ENCODE assay signal across 12 cellular contexts in genomic region chr15:101275018-101275417, GRCh38. TPM values are rescaled to one million over a fixed set of nuclear protein-coding genes. Genes with fewer than 3 reads are reported as not detected.
A peak's percentile ranks its signal among the peaks of the same experiment; 100 is the strongest.
DNase-seq lines count a peak whose midpoint lies in the region; ATAC-seq and TF ChIP-seq lines count a peak whose summit lies in the region.
"Had no signal": no experiment of that assay in that cellular context is flagged by ENCODE, and none has a peak within 500 bp of the region (broad histone marks: within the 10 kb centered on the region; RNA-seq: fewer than 3 reads in every experiment).

No MANE protein-coding gene starts in this region.

- H3K4ac ChIP-seq in H9 (ENCODE audit: low read depth, low read length), result no peak overlapping the region

- no peak overlapping the region for H3K9ac ChIP-seq in H9 (ENCODE audit: extremely low read depth, insufficient read length, low read length)

- H3K4me3 Mint-ChIP-seq in stimulated activated naive CD8-positive, alpha-beta T cell treated with anti-CD3 and anti-CD28 coated beads, Interleukin-15, Interleukin-2, amounts not matched to agents 100 ng/mL and 50 ng/mL, for 24 hours, result peak overlapping the region; percentile 59
- H3K4me3 Mint-ChIP-seq in T-helper 2 cell treated with Interferon-gamma antibody and Interleukin-4, amounts not matched to agents 5 μg/mL and 100 μg/mL, for 36 hours, result peak overlapping the region; percentile 97
- no peak overlapping the region for H3K4me3 Mint-ChIP-seq in H9

- no peak overlapping the region for H3T11ph ChIP-seq in H9 (ENCODE audit: low read length)

- no peaks in the 10 kb centered on the region; the same call in 1 of the 2 replicates for H3K79me2 ChIP-seq in H9 (ENCODE audit: insufficient read depth, low read length)

- peak overlapping the region; percentile 17 for H3K27ac Mint-ChIP-seq in stimulated activated naive CD8-positive, alpha-beta T cell treated with anti-CD3 and anti-CD28 coated beads, Interleukin-15, Interleukin-2, amounts not matched to agents 100 ng/mL and 50 ng/mL, for 24 hours
- H3K27ac Mint-ChIP-seq in T-helper 2 cell treated with Interferon-gamma antibody and Interleukin-4, amounts not matched to agents 5 μg/mL and 100 μg/mL, for 36 hours, result peak overlapping the region; percentile 53
- H3K27ac Mint-ChIP-seq in H9, result no peak overlapping the region

- no peak overlapping the region for H4K5ac ChIP-seq in H9 (ENCODE audit: insufficient read length, low read depth, low read length)

- no CpG with 5 or more reads among the region's 5 CpGs for WGBS in H9 (ENCODE audit: extremely low coverage, insufficient read length, low lambda C conversion rate)

- ATAC-seq in stimulated activated naive CD8-positive, alpha-beta T cell treated with anti-CD3 and anti-CD28 coated beads, Interleukin-15, Interleukin-2, amounts not matched to agents 100 U/mL and 50 U/mL, for 24 hours, result no peak
- peak; percentile 27 for ATAC-seq in HG02623 (IDR thresholded peaks at IDR 0.05; ENCODE audit: unreplicated experiment)

- no peaks in the 10 kb centered on the region for H4K20me1 ChIP-seq in H9 (ENCODE audit: control insufficient read depth, insufficient read depth, insufficient read length)

- no peak overlapping the region for H2BK15ac ChIP-seq in H9 (ENCODE audit: low read depth, low read length)

- H2AFZ ChIP-seq in H9 (ENCODE audit: low read length), result no peak overlapping the region

- H3K27me3 ChIP-seq in H9 (ENCODE audit: insufficient read depth, low read length), result no peaks in the 10 kb centered on the region
- H3K27me3 ChIP-seq: breast epithelium had no signal

- no peak overlapping the region for H4K91ac ChIP-seq in H9 (ENCODE audit: insufficient read length, low read depth, low read length)

- H3K4me1 ChIP-seq in H9 (ENCODE audit: insufficient read depth, low read length), result no peaks in the 10 kb centered on the region
- H3K4me1 ChIP-seq: breast epithelium had no signal

- no peak overlapping the region for H3K14ac ChIP-seq in H9 (ENCODE audit: insufficient read depth, low read length)

- H3K56ac ChIP-seq in H9 (ENCODE audit: insufficient read length, low read depth, low read length), result no peak overlapping the region

- H2BK5ac ChIP-seq in H9 (ENCODE audit: insufficient read length, low read length), result no peak overlapping the region

- H3K27me3 Mint-ChIP-seq in stimulated activated naive CD8-positive, alpha-beta T cell treated with anti-CD3 and anti-CD28 coated beads, Interleukin-15, Interleukin-2, amounts not matched to agents 100 ng/mL and 50 ng/mL, for 24 hours, result no peaks in the 10 kb centered on the region
- H3K27me3 Mint-ChIP-seq in T-helper 2 cell treated with Interferon-gamma antibody and Interleukin-4, amounts not matched to agents 5 μg/mL and 100 μg/mL, for 36 hours (ENCODE audit: low read depth), result no peaks in the 10 kb centered on the region
- H3K27me3 Mint-ChIP-seq in H9 (ENCODE audit: low read depth), result no peaks in the 10 kb centered on the region

- no peak for DNase-seq in stimulated activated naive CD8-positive, alpha-beta T cell treated with anti-CD3 and anti-CD28 coated beads, Interleukin-15, Interleukin-2, amounts not matched to agents 100 U/mL and 50 U/mL, for 24 hours
- no peak for DNase-seq in T-helper 2 cell treated with Interferon-gamma antibody and Interleukin-4, amounts not matched to agents 5 μg/mL and 100 μg/mL, for 36 hours (ENCODE audit: low spot score)
- DNase-seq in iPS-NIHi11 (ENCODE audit: low spot score), result no peak
- no peak for DNase-seq in SW480 (ENCODE audit: low spot score)
- no peak for DNase-seq in H9
- DNase-seq in SKM-1 (lab: John Stamatoyannopoulos, UW; ENCODE audit: unreplicated experiment), result no peak
- DNase-seq: erythroblast, NCI-H1105 treated with DMSO at 0.1 percent for 48 hours had no signal

- peaks cover 11% of the 10 kb centered on the region for H3K23me2 ChIP-seq in H9 (ENCODE audit: insufficient read length, low read depth, low read length, poor library complexity, severe bottlenecking)

- H3K36me3 Mint-ChIP-seq in stimulated activated naive CD8-positive, alpha-beta T cell treated with anti-CD3 and anti-CD28 coated beads, Interleukin-15, Interleukin-2, amounts not matched to agents 100 ng/mL and 50 ng/mL, for 24 hours (ENCODE audit: low read depth), result peaks cover 62% of the 10 kb centered on the region
- peaks cover 59% of the 10 kb centered on the region for H3K36me3 Mint-ChIP-seq in T-helper 2 cell treated with Interferon-gamma antibody and Interleukin-4, amounts not matched to agents 5 μg/mL and 100 μg/mL, for 36 hours (ENCODE audit: low read depth)
- H3K36me3 Mint-ChIP-seq in H9 (ENCODE audit: insufficient read depth in 1 of 3, low read depth in 3 of 3), result peaks cover 33 to 64% (median 55%) of the 10 kb centered on the region in 3 experiments; a peak in 6 of 7 replicates

- TF ChIP-seq CTCF in H9 (conservative IDR thresholded peaks at IDR 0.05), result no peak

- no peak overlapping the region for H2AK5ac ChIP-seq in H9 (ENCODE audit: insufficient read length, low read length)

- H3K18ac ChIP-seq in H9 (ENCODE audit: insufficient read length, low read depth, low read length), result no peak overlapping the region

- H2BK120ac ChIP-seq in H9 (ENCODE audit: low read depth, low read length, poor library complexity, severe bottlenecking), result no peak overlapping the region

- no peak overlapping the region for H4K8ac ChIP-seq in H9 (replicated peaks; ENCODE audit: insufficient read length, low read depth, low read length)

- no peak overlapping the region for H2BK12ac ChIP-seq in H9 (ENCODE audit: insufficient read length, low read depth, low read length)

- H3K9me3 ChIP-seq in H9 (ENCODE audit: control insufficient read depth, low read depth, low read length), result no peaks in the 10 kb centered on the region
- H3K9me3 ChIP-seq: breast epithelium had no signal

- no peaks in the 10 kb centered on the region for H3K9me3 Mint-ChIP-seq in stimulated activated naive CD8-positive, alpha-beta T cell treated with anti-CD3 and anti-CD28 coated beads, Interleukin-15, Interleukin-2, amounts not matched to agents 100 ng/mL and 50 ng/mL, for 24 hours
- no peaks in the 10 kb centered on the region for H3K9me3 Mint-ChIP-seq in T-helper 2 cell treated with Interferon-gamma antibody and Interleukin-4, amounts not matched to agents 5 μg/mL and 100 μg/mL, for 36 hours
- H3K9me3 Mint-ChIP-seq in H9, result no peaks in the 10 kb centered on the region

- no peaks in the 10 kb centered on the region for H3K79me1 ChIP-seq in H9 (ENCODE audit: insufficient read depth, low read depth, low read length, poor library complexity, severe bottlenecking)

- peaks cover 30% of the 10 kb centered on the region for H3K4me1 Mint-ChIP-seq in stimulated activated naive CD8-positive, alpha-beta T cell treated with anti-CD3 and anti-CD28 coated beads, Interleukin-15, Interleukin-2, amounts not matched to agents 100 ng/mL and 50 ng/mL, for 24 hours (ENCODE audit: low read depth)
- H3K4me1 Mint-ChIP-seq in T-helper 2 cell treated with Interferon-gamma antibody and Interleukin-4, amounts not matched to agents 5 μg/mL and 100 μg/mL, for 36 hours (ENCODE audit: low read depth), result peaks cover 22% of the 10 kb centered on the region
- H3K4me1 Mint-ChIP-seq in H9, result peaks cover 2 to 7% of the 10 kb centered on the region in 2 experiments

- H3K23ac ChIP-seq in H9 (ENCODE audit: insufficient read length, low read depth, low read length), result no peak overlapping the region

- H2BK20ac ChIP-seq in H9 (ENCODE audit: low read depth, low read length, poor library complexity, severe bottlenecking), result no peak overlapping the region

- H3K27ac ChIP-seq in H9 (ENCODE audit: insufficient read length, low read depth, low read length), result no peak overlapping the region
- H3K27ac ChIP-seq: breast epithelium, HL-60 had no signal

- no peak overlapping the region for H3K4me2 ChIP-seq in H9 (ENCODE audit: insufficient read depth, insufficient read length, low read length)

RNA-seq across cellular contexts. Expression of gene SELENOS, which starts 2.3 kb away (rescaled TPM):
- 57.7 and 65.1 TPM in 2 replicates for total RNA-seq in H9 (2021)

RNA-seq across cellular contexts. Expression of gene SNRPA1, which starts 20.0 kb away (rescaled TPM):
- total RNA-seq in H9 (2021), result 145 and 146 TPM in 2 replicates

RNA-seq across cellular contexts. Expression of gene CHSY1, which starts 23.2 kb away (rescaled TPM):
- 68.3 and 68.9 TPM in 2 replicates for total RNA-seq in H9 (2021)

Comparison
In these comparisons a context has a peak if more than half of its experiments do, and no peak if none do; other contexts are left out.
1. H3K27ac Mint-ChIP-seq: peak in stimulated activated naive CD8-positive, alpha-beta T cell treated with anti-CD3 and anti-CD28 coated beads, Interleukin-15, Interleukin-2, amounts not matched to agents 100 ng/mL and 50 ng/mL, for 24 hours (single experiment) and T-helper 2 cell treated with Interferon-gamma antibody and Interleukin-4, amounts not matched to agents 5 μg/mL and 100 μg/mL, for 36 hours (single experiment); none in H9 (0 of 3).
2. H3K4me3 Mint-ChIP-seq: peak in stimulated activated naive CD8-positive, alpha-beta T cell treated with anti-CD3 and anti-CD28 coated beads, Interleukin-15, Interleukin-2, amounts not matched to agents 100 ng/mL and 50 ng/mL, for 24 hours (single experiment) and T-helper 2 cell treated with Interferon-gamma antibody and Interleukin-4, amounts not matched to agents 5 μg/mL and 100 μg/mL, for 36 hours (single experiment); none in H9 (0 of 2).